In the genomic region with DNA sequence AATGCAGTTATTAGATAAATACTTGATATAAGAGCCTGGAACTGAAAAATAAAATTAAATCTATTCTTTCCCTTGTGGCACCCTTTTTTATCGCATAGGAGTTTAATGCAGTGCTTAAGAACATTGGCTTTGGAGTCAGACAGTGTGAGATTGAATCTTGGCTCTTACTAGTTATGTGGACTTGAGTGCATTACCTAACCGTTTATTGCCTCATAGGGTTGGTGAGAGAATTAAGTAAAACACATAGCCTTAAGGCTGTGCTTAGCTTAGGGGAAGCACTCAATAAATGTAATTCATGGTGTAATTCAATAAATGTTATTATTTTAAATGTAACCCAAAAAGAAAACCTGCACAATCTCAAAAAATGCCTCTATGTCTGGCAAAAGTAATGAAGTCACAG, we compare ENCODE assay signal across 9 cellular contexts. TPM values are rescaled to one million over a fixed set of nuclear protein-coding genes. Genes with fewer than 3 reads are reported as not detected.
DNase-seq lines count a peak whose midpoint lies in the region; ATAC-seq, FAIRE-seq and TF ChIP-seq lines count a peak whose summit lies in the region.
"Had no signal": no experiment of that assay in that cellular context is flagged by ENCODE, and none has a peak within 500 bp of the region (broad histone marks: within the 10 kb centered on the region; RNA-seq: fewer than 3 reads in every experiment).

No MANE protein-coding gene starts in this region.

- H3K27ac Mint-ChIP-seq in activated T-helper 1 cell treated with anti-CD3 and anti-CD28 coated beads, Interleukin-12 subunit alpha, Interleukin-12 subunit beta, Interleukin-2, Interleukin-4 antibody, amounts not matched to agents 30 ng/mL and 10 ng/mL and 1 ng/mL, durations not matched to agents 14 hours and 24 hours and 36 hours: peak overlapping the region; percentile 96

- peaks cover 18% of the 10 kb centered on the region for H3K27me3 Mint-ChIP-seq in activated T-helper 1 cell treated with anti-CD3 and anti-CD28 coated beads, Interleukin-12 subunit alpha, Interleukin-12 subunit beta, Interleukin-2, Interleukin-4 antibody, amounts not matched to agents 30 ng/mL and 10 ng/mL and 1 ng/mL, durations not matched to agents 14 hours and 24 hours and 36 hours (ENCODE audit: insufficient read depth)

- peak overlapping the region; percentile 75 for H3K27ac ChIP-seq in HepG2 (ENCODE audit: extremely low read length, insufficient read depth, low read length)

- H3K9me3 Mint-ChIP-seq in activated T-helper 1 cell treated with anti-CD3 and anti-CD28 coated beads, Interleukin-12 subunit alpha, Interleukin-12 subunit beta, Interleukin-2, Interleukin-4 antibody, amounts not matched to agents 30 ng/mL and 10 ng/mL and 1 ng/mL, durations not matched to agents 14 hours and 24 hours and 36 hours: no peaks in the 10 kb centered on the region

- peaks cover 70% of the 10 kb centered on the region for H3K79me2 ChIP-seq in HepG2 (ENCODE audit: insufficient read depth, low read length)

- CTCF ChIA-PET in HepG2 (lab: Yijun Ruan, JAX; ENCODE audit: low intra/inter-chr PET ratio, low total read pairs): no interaction called here

- no peak for TF ChIP-seq RAD21 in HepG2 (CRISPR knock-in tag; IDR thresholded peaks at IDR 0.05)

- peaks cover 33% of the 10 kb centered on the region for H4K20me1 ChIP-seq in HepG2 (ENCODE audit: insufficient read depth, low read length)

- peak overlapping the region; percentile 84 for H3K9ac ChIP-seq in HepG2 (ENCODE audit: insufficient read depth, low read depth, low read length)

- H2AFZ ChIP-seq in HepG2 (ENCODE audit: low read length): no peak overlapping the region

- H3K4me1 ChIP-seq in HepG2 (ENCODE audit: insufficient read depth, low read length): peaks cover 66% of the 10 kb centered on the region

- DNase-seq in AG08396 (ENCODE audit: low spot score) (peak; percentile 25), HT1080 (ENCODE audit: low read depth) (peak; percentile 30), HepG2 (ENCODE audit: low spot score) (peak; percentile 43), OCI-M2 (lab: John Stamatoyannopoulos, UW; ENCODE audit: unreplicated experiment) (no peak)
- DNase-seq in activated T-helper 1 cell treated with anti-CD3 and anti-CD28 coated beads, Interleukin-12 subunit alpha, Interleukin-12 subunit beta, Interleukin-2, Interleukin-4 antibody, amounts not matched to agents 30 ng/mL and 10 ng/mL and 1 ng/mL, durations not matched to agents 14 hours and 24 hours and 36 hours (ENCODE audit: low spot score): no peak
- DNase-seq in stimulated activated CD4-positive, alpha-beta T cell treated with anti-CD3 and anti-CD28 coated beads, Interleukin-15, amount 100 ng/mL, for 24 hours: no peak
- DNase-seq in activated CD4-positive, alpha-beta T cell treated with anti-CD3 and anti-CD28 coated beads, Interleukin-2, amount 50 U/mL, for 4 hours: no peak
- DNase-seq: NCI-H187 treated with DMSO at 0.1 percent for 48 hours had no signal

- H3K4me3 Mint-ChIP-seq in activated T-helper 1 cell treated with anti-CD3 and anti-CD28 coated beads, Interleukin-12 subunit alpha, Interleukin-12 subunit beta, Interleukin-2, Interleukin-4 antibody, amounts not matched to agents 30 ng/mL and 10 ng/mL and 1 ng/mL, durations not matched to agents 14 hours and 24 hours and 36 hours: peak overlapping the region; percentile 96

- ATAC-seq in HepG2: no peak
- ATAC-seq in HG03139 (IDR thresholded peaks at IDR 0.05; ENCODE audit: unreplicated experiment): no peak

- in situ Hi-C loops in HepG2 (cut with HindIII; ENCODE audit: extremely low pct_ligation_motif_present, low pct_unique_long_range_greater_than_20kb): no loop called here

- 13% methylated on average over 2 of the region's 2 CpGs for WGBS in HepG2 (ENCODE audit: low lambda C conversion rate)

- H3K36me3 ChIP-seq in HepG2 (replicated peaks in 1 of 2; ENCODE audit: control insufficient read depth in 1 of 2, insufficient read depth in 2 of 2, low read length in 2 of 2): no peaks in the 10 kb centered on the region

- POLR2A ChIA-PET in HepG2 (lab: Yijun Ruan, JAX): interaction anchor here (1.1 to 1.7 kb wide), 3 partner anchors 54 to 144 kb away, joined by 3 to 5 read pairs (median 4); partner anchors contain the start of gene COA1

- peak overlapping the region; percentile 89 to 96 (median 93); a peak in 5 of 6 replicates for H3K4me3 ChIP-seq in HepG2 (replicated peaks in 1 of 3; ENCODE audit: insufficient read depth in 1 of 3, low read depth in 2 of 3, low read length in 3 of 3)

- intact Hi-C loops in activated T-helper 1 cell treated with anti-CD3 and anti-CD28 coated beads, Interleukin-12 subunit alpha, Interleukin-12 subunit beta, Interleukin-2, Interleukin-4 antibody, amounts not matched to agents 30 ng/mL and 10 ng/mL and 1 ng/mL, durations not matched to agents 14 hours and 24 hours and 36 hours (cut with micrococcal nuclease): no loop called here
- intact Hi-C loops in HepG2 (cut with micrococcal nuclease; ENCODE audit: unreplicated experiment): no loop called here

- no TSS peak for BruUV-seq in HepG2 (replicated peaks; lab: Mats Ljungman, UMichigan)

- H3K9me3 ChIP-seq in HepG2 (ENCODE audit: low read length): no peaks in the 10 kb centered on the region

- TF ChIP-seq EP300 in HepG2 (IDR thresholded peaks at IDR 0.05; ENCODE audit: low read depth in 2 of 2, low read length in 2 of 2) (no peak), HepG2 (CRISPR knock-in tag; IDR thresholded peaks at IDR 0.05; ENCODE audit: borderline replicate concordance) (no peak)

- peaks cover 0 to 5% of the 10 kb centered on the region in 2 experiments; a peak in 1 of 5 replicates for H3K27me3 ChIP-seq in HepG2 (ENCODE audit: control insufficient read depth in 1 of 2, insufficient read depth in 2 of 2, low read length in 2 of 2)

- no peak for TF ChIP-seq POLR2A in HepG2 (IDR thresholded peaks at IDR 0.05; ENCODE audit: insufficient read depth in 1 of 2, low read depth in 2 of 2, low read length in 2 of 2)

- peak overlapping the region; percentile 97 for H3K4me2 ChIP-seq in HepG2 (ENCODE audit: low read depth, low read length)

- peaks cover 21% of the 10 kb centered on the region for H3K36me3 Mint-ChIP-seq in activated T-helper 1 cell treated with anti-CD3 and anti-CD28 coated beads, Interleukin-12 subunit alpha, Interleukin-12 subunit beta, Interleukin-2, Interleukin-4 antibody, amounts not matched to agents 30 ng/mL and 10 ng/mL and 1 ng/mL, durations not matched to agents 14 hours and 24 hours and 36 hours (ENCODE audit: low read depth)

- FAIRE-seq in HepG2 (lab: Jason Lieb, UNC): no peak

- peaks cover 56% of the 10 kb centered on the region for H3K4me1 Mint-ChIP-seq in activated T-helper 1 cell treated with anti-CD3 and anti-CD28 coated beads, Interleukin-12 subunit alpha, Interleukin-12 subunit beta, Interleukin-2, Interleukin-4 antibody, amounts not matched to agents 30 ng/mL and 10 ng/mL and 1 ng/mL, durations not matched to agents 14 hours and 24 hours and 36 hours (ENCODE audit: low read depth)

- no peak for TF ChIP-seq CTCF in HepG2 (CRISPR knock-in tag; IDR thresholded peaks at IDR 0.05)

TF ChIP-seq in HepG2, 621 proteins besides CTCF, POLR2A, EP300 and RAD21 (continues in another document):
- TF ChIP-seq CEBPG (CRISPR knock-in tag; IDR thresholded peaks at IDR 0.05) (peak; percentile 86), SAP130 (CRISPR knock-in tag; IDR thresholded peaks at IDR 0.05; ENCODE audit: low read depth) (peak; percentile 28; the same call in 1 of the 2 replicates), CEBPB (IDR thresholded peaks at IDR 0.05; ENCODE audit: borderline replicate concordance, low read depth, low read length) (peak; percentile 76), PHF20 (CRISPR knock-in tag; IDR thresholded peaks at IDR 0.05) (no peak), TEF (CRISPR knock-in tag; IDR thresholded peaks at IDR 0.05) (0 out of 2 replicates have a peak, but pooled peaks have one; percentile 18)

RNA-seq across cellular contexts. Expression of gene STK17A, which starts 2.6 kb away (rescaled TPM):
- 64.7 and 69.8 TPM in 2 replicates for total RNA-seq in HT1080 (2014; rRNA removed; shearing (Covaris generic))
- 94.6 and 110 TPM in 2 replicates for polyA plus RNA-seq in HT1080 (2015; cell fraction: cytosol; rRNA removed)
- 105 and 106 TPM in 2 replicates for polyA plus RNA-seq in HT1080 (2015; cell fraction: nucleus; rRNA removed)
- 44.8 and 47.8 TPM in 2 replicates for total RNA-seq in activated T-helper 1 cell treated with anti-CD3 and anti-CD28 coated beads, Interleukin-12 subunit alpha, Interleukin-12 subunit beta, Interleukin-2, Interleukin-4 antibody, amounts not matched to agents 30 ng/mL and 10 ng/mL and 1 ng/mL, durations not matched to agents 14 hours and 24 hours and 36 hours
- 24.3 and 30.2 TPM in 2 replicates for total RNA-seq in HepG2 (2016; rRNA removed; fragmentation: Illumina TruSeq; extraction: Trizol)
- total RNA-seq in HepG2 (2016; cell fraction: cytosol; rRNA removed; fragmentation: Illumina TruSeq; extraction: Trizol; ENCODE audit: low read depth): 5.3 and 5.9 TPM in 2 replicates
- 24.1 and 28.2 TPM in 2 replicates for total RNA-seq in HepG2 (2016; cell fraction: insoluble cytoplasmic fraction; rRNA removed; fragmentation: Illumina TruSeq; extraction: Trizol)
- 10.8 and 11.7 TPM in 2 replicates for total RNA-seq in HepG2 (2016; cell fraction: membrane; rRNA removed; fragmentation: Illumina TruSeq; extraction: Trizol)
- total RNA-seq in HepG2 (2016; cell fraction: nucleus; rRNA removed; fragmentation: Illumina TruSeq; extraction: Trizol): 13.0 and 16.0 TPM in 2 replicates
- 16.3 and 18.6 TPM in 2 replicates for polyA plus RNA-seq in HepG2 (2011; rRNA removed)
- polyA plus RNA-seq in HepG2 (2011; cell fraction: cytosol; rRNA removed): 8.2 and 13.1 TPM in 2 replicates
- polyA plus RNA-seq in HepG2 (2011; cell fraction: nucleus; rRNA removed): 9.5 and 12.7 TPM in 2 replicates
- 44.1 and 47.2 TPM in 2 replicates for polyA plus RNA-seq in HepG2 (2012)
- polyA plus RNA-seq in HepG2 (2016; cell fraction: cytosol; fragmentation: Illumina TruSeq; extraction: Trizol; ENCODE audit: low read depth): 3.7 and 4.1 TPM in 2 replicates
- 20.8 and 22.2 TPM in 2 replicates for polyA plus RNA-seq in HepG2 (2016; cell fraction: insoluble cytoplasmic fraction; fragmentation: Illumina TruSeq; extraction: Trizol; ENCODE audit: low read depth)
- polyA plus RNA-seq in HepG2 (2016; cell fraction: membrane; fragmentation: Illumina TruSeq; extraction: Trizol; ENCODE audit: low read depth): 5.4 and 6.7 TPM in 2 replicates
- 17.1 and 19.2 TPM in 2 replicates for polyA plus RNA-seq in HepG2 (2016; cell fraction: nucleus; fragmentation: Illumina TruSeq; extraction: Trizol; ENCODE audit: insufficient read depth, low read depth)
- 6.8 and 7.3 TPM in 2 replicates for polyA minus RNA-seq in HepG2 (2011; rRNA and poly(A)+ RNA removed; ENCODE audit: low replicate concordance)
- 15.5 and 20.7 TPM in 2 replicates for polyA minus RNA-seq in HepG2 (2011; cell fraction: cytosol; rRNA and poly(A)+ RNA removed)
- 32.6 and 33.4 TPM in 2 replicates for polyA minus RNA-seq in HepG2 (2011; cell fraction: nucleus; rRNA and poly(A)+ RNA removed)

Comparison
In these comparisons a context has a peak if more than half of its experiments do, and no peak if none do; other contexts are left out.
1. DNase-seq: peak in AG08396 (single experiment), HT1080 (single experiment) and HepG2 (single experiment); none in activated T-helper 1 cell treated with anti-CD3 and anti-CD28 coated beads, Interleukin-12 subunit alpha, Interleukin-12 subunit beta, Interleukin-2, Interleukin-4 antibody, amounts not matched to agents 30 ng/mL and 10 ng/mL and 1 ng/mL, durations not matched to agents 14 hours and 24 hours and 36 hours (single experiment), stimulated activated CD4-positive, alpha-beta T cell treated with anti-CD3 and anti-CD28 coated beads, Interleukin-15, amount 100 ng/mL, for 24 hours (single experiment), OCI-M2 (single experiment) and activated CD4-positive, alpha-beta T cell treated with anti-CD3 and anti-CD28 coated beads, Interleukin-2, amount 50 U/mL, for 4 hours (0 of 2).